Comparison of ENCODE assay signal across 8 cellular contexts in genomic region chr20:43456809-43457639, GRCh38. TPM values are rescaled to one million over a fixed set of nuclear protein-coding genes. Genes with fewer than 3 reads are reported as not detected.
DNase-seq lines count a peak whose midpoint lies in the region; FAIRE-seq and TF ChIP-seq lines count a peak whose summit lies in the region.

No MANE protein-coding gene starts in this region.

- H3K27me3 Mint-ChIP-seq in neural progenitor cell (ENCODE audit: insufficient read depth, low read depth): peaks cover 2% of the 10 kb centered on the region

- H3K9me3 ChIP-seq in MM.1S (replicated peaks; ENCODE audit: insufficient read depth, low read length): no peaks in the 10 kb centered on the region
- H3K9me3 ChIP-seq in neural progenitor cell (ENCODE audit: low read depth): no peaks in the 10 kb centered on the region
- no peaks in the 10 kb centered on the region for H3K9me3 ChIP-seq in stomach

- H3K27ac ChIP-seq in MM.1S (ENCODE audit: low read length): peak overlapping the region; percentile 91
- peak overlapping the region; percentile 99 for H3K27ac ChIP-seq in neural progenitor cell
- H3K27ac ChIP-seq in stomach: peak overlapping the region; percentile 99 to 100 (median 100)

- H3K4me3 ChIP-seq in MM.1S (ENCODE audit: low read length) (peak overlapping the region; percentile 97), neural progenitor cell (peak overlapping the region; percentile 89), stomach (peak overlapping the region; percentile 93 to 99 (median 96))

- peak overlapping the region; percentile 100 for H3K9ac ChIP-seq in MM.1S (ENCODE audit: low read length)
- H3K9ac ChIP-seq in neural progenitor cell: peak overlapping the region; percentile 100

- H3K4me3 Mint-ChIP-seq in neural progenitor cell: peak overlapping the region; percentile 96

- no peaks in the 10 kb centered on the region for H3K27me3 ChIP-seq in MM.1S (replicated peaks; ENCODE audit: insufficient read depth, low read length)
- no peaks in the 10 kb centered on the region for H3K27me3 ChIP-seq in neural progenitor cell
- peaks cover 0 to 7% (median 0%) of the 10 kb centered on the region in 3 donors for H3K27me3 ChIP-seq in stomach

- H3K79me2 ChIP-seq in MM.1S (ENCODE audit: low read length) (peaks cover 39% of the 10 kb centered on the region), neural progenitor cell (ENCODE audit: low read depth) (peaks cover 42% of the 10 kb centered on the region)

- no peak for TF ChIP-seq POLR2A in stomach (IDR thresholded peaks at IDR 0.05)

- TF ChIP-seq CTCF in MM.1S (IDR thresholded peaks at IDR 0.05; ENCODE audit: low read length): no peak
- no peak for TF ChIP-seq CTCF in neural progenitor cell (IDR thresholded peaks at IDR 0.05)
- TF ChIP-seq CTCF in stomach (IDR thresholded peaks at IDR 0.05): no peak

- H3F3A ChIP-seq in MM.1S (ENCODE audit: insufficient read depth, low read length) (peaks cover 8% of the 10 kb centered on the region), neural progenitor cell (ENCODE audit: low read depth) (peaks cover 31% of the 10 kb centered on the region)

- H3K9me2 ChIP-seq in MM.1S (replicated peaks; ENCODE audit: insufficient read depth, low read length): no peaks in the 10 kb centered on the region

- H3K9me3 Mint-ChIP-seq in neural progenitor cell: no peaks in the 10 kb centered on the region

- H3K4me2 ChIP-seq in MM.1S (ENCODE audit: low read depth, low read length) (peak overlapping the region; percentile 94), neural progenitor cell (peak overlapping the region; percentile 92)

- peaks cover 22% of the 10 kb centered on the region for H3K4me1 Mint-ChIP-seq in neural progenitor cell

- H3K4me1 ChIP-seq in MM.1S (ENCODE audit: low read length) (peaks cover 7% of the 10 kb centered on the region; the same call in 1 of the 2 replicates), neural progenitor cell (peaks cover 13% of the 10 kb centered on the region), stomach (peaks cover 13 to 40% (median 34%) of the 10 kb centered on the region in 4 donors)

- peak overlapping the region; percentile 97 for H2AFZ ChIP-seq in MM.1S (ENCODE audit: low read length)
- peak overlapping the region; percentile 90 for H2AFZ ChIP-seq in neural progenitor cell (replicated peaks)

- H3K36me3 ChIP-seq in MM.1S (replicated peaks; ENCODE audit: insufficient read depth, low read length): peaks cover 20% of the 10 kb centered on the region
- peaks cover 17% of the 10 kb centered on the region for H3K36me3 ChIP-seq in neural progenitor cell
- H3K36me3 ChIP-seq in stomach: peaks cover 22 to 32% (median 31%) of the 10 kb centered on the region in 4 donors

- WGBS in stomach, 5 donors: 1% methylated on average over 38 to 53 of the region's 53 CpGs

- TF ChIP-seq EP300 in stomach (IDR thresholded peaks at IDR 0.05): no peak

- intact Hi-C loops in stomach (cut with DNase I; ENCODE audit: low total_unique reads): no loop called here

- DNase-seq in ELF-1 (ENCODE audit: low read depth, low spot score) (peak; percentile 98), HCEC 1CT (peak; percentile 88), MM.1S (peak; percentile 92), SIG-M5 (lab: John Stamatoyannopoulos, UW) (peak; percentile 66), frontal cortex (ENCODE audit: low spot score in 2 of 2) (peak; percentile 85 to 90), neural progenitor cell (ENCODE audit: low spot score) (peak; percentile 97), stomach (peak; percentile 91)
- DNase-seq in activated naive CD4-positive, alpha-beta T cell treated with Interleukin-2 at 50 U/mL for 16 hours: peak; percentile 87

- FAIRE-seq in frontal cortex (lab: Jason Lieb, UNC): no peak

- peaks cover 11% of the 10 kb centered on the region for H4K20me1 ChIP-seq in MM.1S (ENCODE audit: insufficient read depth, low read length)
- peaks cover 35% of the 10 kb centered on the region for H4K20me1 ChIP-seq in neural progenitor cell (ENCODE audit: low read depth)

- H3K36me3 Mint-ChIP-seq in neural progenitor cell: peaks cover 23% of the 10 kb centered on the region

- H3K27ac Mint-ChIP-seq in neural progenitor cell: peak overlapping the region; percentile 100

RNA-seq across cellular contexts. Expression of gene SRSF6, which starts 0.7 kb away (rescaled TPM):
- total RNA-seq in frontal cortex (44.0 TPM), neural progenitor cell (ENCODE audit: low replicate concordance) (79.6 and 86.1 TPM in 2 replicates), stomach (100 to 1,000 TPM in 1 of 5 donors, 10 to 100 TPM in 4; 22.8 to 109 (median 71.0) TPM)
- polyA plus RNA-seq in stomach: 10 to 100 TPM; 38.7 to 72.1 (median 46.7) TPM

RNA-seq across cellular contexts. Expression of gene L3MBTL1, which starts 50.5 kb away (rescaled TPM):
- total RNA-seq in frontal cortex: 16.3 TPM
- total RNA-seq in neural progenitor cell (ENCODE audit: low replicate concordance): 27.6 and 51.4 TPM in 2 replicates
- 10 to 100 TPM in 3 of 5 donors, 1 to 10 TPM in 2; 8.2 to 28.7 (median 18.4) TPM for total RNA-seq in stomach
- polyA plus RNA-seq in stomach: 1 to 10 TPM in 2 of 3 donors, under 1 TPM in 1; 0.76 to 6.5 (median 1.7) TPM

Comparison
In these comparisons a context has a peak if more than half of its experiments do, and no peak if none do; other contexts are left out.
1. Peak in every context shown above with its lines: DNase-seq, H3K4me3 ChIP-seq and H3K27ac ChIP-seq.